24 cellular contexts compared by ENCODE assay signal in genomic region chr1:207031016-207031415, GRCh38. TPM values are rescaled to one million over a fixed set of nuclear protein-coding genes. Genes with fewer than 3 reads are reported as not detected.
DNase-seq lines count a peak whose midpoint lies in the region; ATAC-seq, FAIRE-seq and TF ChIP-seq lines count a peak whose summit lies in the region.
"Had no signal": no experiment of that assay in that cellular context is flagged by ENCODE, and none has a peak within 500 bp of the region (broad histone marks: within the 10 kb centered on the region; RNA-seq: fewer than 3 reads in every experiment).

No MANE protein-coding gene starts in this region.

- H3K27me3 Mint-ChIP-seq in neural progenitor cell (ENCODE audit: insufficient read depth, low read depth): peaks cover 6% of the 10 kb centered on the region

- H3F3A ChIP-seq in neural progenitor cell (ENCODE audit: low read depth): no peaks in the 10 kb centered on the region

- peak overlapping the region; percentile 97 for H3K27ac ChIP-seq in C4-2B
- no peak overlapping the region; the same call in 2 of the 3 replicates for H3K27ac ChIP-seq in K562 (ENCODE audit: extremely low read depth, low read depth, low read length)
- H3K27ac ChIP-seq in keratinocyte (ENCODE audit: control insufficient read depth, insufficient read depth, low read length): peak overlapping the region; percentile 99
- H3K27ac ChIP-seq in rectal smooth muscle tissue (ENCODE audit: low read depth, low read length): no peak overlapping the region
- H3K27ac ChIP-seq in neural progenitor cell: no peak overlapping the region
- H3K27ac ChIP-seq: adrenal gland, SK-N-MC had no signal

- CTCF ChIA-PET in K562 (lab: Yijun Ruan, JAX; ENCODE audit: low intra/inter-chr PET ratio): no interaction called here

- H3K9me1 ChIP-seq in K562 (ENCODE audit: control insufficient read depth, insufficient read depth, low read length): no peaks in the 10 kb centered on the region
- H3K9me1 ChIP-seq in keratinocyte (ENCODE audit: control insufficient read depth, extremely low read depth, insufficient read depth, low read length): no peaks in the 10 kb centered on the region

- no peak for FAIRE-seq in K562 (lab: Jason Lieb, UNC)
- FAIRE-seq in keratinocyte (lab: Jason Lieb, UNC): no peak

- ATAC-seq in K562 (no peak), HG02870 (IDR thresholded peaks at IDR 0.05; ENCODE audit: unreplicated experiment) (no peak), GM18909 (IDR thresholded peaks at IDR 0.05; ENCODE audit: poor library complexity, unreplicated experiment) (no peak)
- ATAC-seq: activated CD4-positive, alpha-beta T cell treated with anti-CD3 and anti-CD28 coated beads for 36 hours; Panc1 had no signal

- H3K27me3 ChIP-seq in K562 (ENCODE audit: control insufficient read depth in 2 of 2, insufficient read depth in 2 of 2, low read length in 2 of 2) (no peaks in the 10 kb centered on the region), keratinocyte (ENCODE audit: control insufficient read depth, extremely low read depth, insufficient read depth, low read length) (no peaks in the 10 kb centered on the region), rectal smooth muscle tissue (ENCODE audit: control insufficient read depth, insufficient read depth, low read length) (no peaks in the 10 kb centered on the region), neural progenitor cell (no peaks in the 10 kb centered on the region)
- H3K27me3 ChIP-seq: adrenal gland had no signal

- TF ChIP-seq CTCF in C4-2B (conservative IDR thresholded peaks at IDR 0.05) (no peak), K562 (IDR thresholded peaks at IDR 0.05 in 2 of 3, conservative IDR thresholded peaks at IDR 0.05 in 1 of 3; ENCODE audit: insufficient read depth in 2 of 3, low read depth in 1 of 3, low read length in 3 of 3) (no peak), keratinocyte (optimal IDR thresholded peaks at IDR 0.05 in 1 of 3, IDR thresholded peaks at IDR 0.05 in 1 of 3, conservative IDR thresholded peaks at IDR 0.05 in 1 of 3; ENCODE audit: extremely low read depth in 1 of 3, insufficient read depth in 2 of 3, low read length in 3 of 3) (no peak), neural progenitor cell (IDR thresholded peaks at IDR 0.05) (no peak)

- peaks cover 13 to 92% of the 10 kb centered on the region in 2 experiments for H3K4me1 ChIP-seq in K562 (replicated peaks in 1 of 2; ENCODE audit: control insufficient read depth in 2 of 2, insufficient read depth in 2 of 2, low read length in 2 of 2)
- peaks cover 76% of the 10 kb centered on the region for H3K4me1 ChIP-seq in keratinocyte (ENCODE audit: control insufficient read depth, extremely low read depth, insufficient read depth, low read length)
- no peaks in the 10 kb centered on the region for H3K4me1 ChIP-seq in rectal smooth muscle tissue (ENCODE audit: control insufficient read depth, insufficient read depth, low read length)
- H3K4me1 ChIP-seq in neural progenitor cell: peaks cover 18% of the 10 kb centered on the region

- no peak for TF ChIP-seq RAD21 in K562 (CRISPR knock-in tag; conservative IDR thresholded peaks at IDR 0.05 in 1 of 2, IDR thresholded peaks at IDR 0.05 in 1 of 2)

- H3K79me2 ChIP-seq in K562 (ENCODE audit: control insufficient read depth, insufficient read depth, low read length) (peaks cover 1% of the 10 kb centered on the region; the same call in 2 of the 3 replicates), keratinocyte (ENCODE audit: control insufficient read depth, insufficient read depth, low read length) (peaks cover 59% of the 10 kb centered on the region), neural progenitor cell (ENCODE audit: low read depth) (no peaks in the 10 kb centered on the region)

- H4K20me1 ChIP-seq in K562 (replicated peaks; ENCODE audit: control insufficient read depth, insufficient read depth, low read length) (no peaks in the 10 kb centered on the region), keratinocyte (ENCODE audit: control insufficient read depth, extremely low read depth, insufficient read depth, low read length) (no peaks in the 10 kb centered on the region), neural progenitor cell (ENCODE audit: low read depth) (no peaks in the 10 kb centered on the region)

- H3K9ac ChIP-seq in K562 (ENCODE audit: insufficient read depth in 1 of 2, low read depth in 2 of 2, low read length in 2 of 2): peak overlapping the region in 1 of 2 experiments; percentile 25; a peak in 2 of 4 replicates
- H3K9ac ChIP-seq in keratinocyte (ENCODE audit: control insufficient read depth, extremely low read depth, insufficient read depth, low read length): peak overlapping the region; percentile 93
- H3K9ac ChIP-seq in rectal smooth muscle tissue (ENCODE audit: low read length): no peak overlapping the region
- no peak overlapping the region for H3K9ac ChIP-seq in neural progenitor cell

- intact Hi-C loops in K562 (cut with micrococcal nuclease): no loop called here

- in situ Hi-C loops in K562 (cut with MboI): no loop called here

- H2AFZ ChIP-seq in K562 (ENCODE audit: low read depth, low read length): peak overlapping the region; percentile 61; the same call in 1 of the 2 replicates
- H2AFZ ChIP-seq in keratinocyte (ENCODE audit: control insufficient read depth, low read length): no peak overlapping the region
- no peak overlapping the region for H2AFZ ChIP-seq in neural progenitor cell (replicated peaks)

- TF ChIP-seq EP300 in K562 (IDR thresholded peaks at IDR 0.05; ENCODE audit: low read length): no peak

- no peak overlapping the region for H3K27ac Mint-ChIP-seq in neural progenitor cell
- H3K27ac Mint-ChIP-seq: activated CD4-positive, alpha-beta T cell treated with anti-CD3 and anti-CD28 coated beads for 36 hours; CD4-positive, CD25-positive, alpha-beta regulatory T cell had no signal

- no peaks in the 10 kb centered on the region for H3K36me3 Mint-ChIP-seq in neural progenitor cell
- H3K36me3 Mint-ChIP-seq: CD4-positive, CD25-positive, alpha-beta regulatory T cell had no signal

- no peaks in the 10 kb centered on the region for H3K36me3 ChIP-seq in K562 (ENCODE audit: control insufficient read depth, insufficient read depth, low read length)
- H3K36me3 ChIP-seq in keratinocyte (ENCODE audit: control insufficient read depth in 2 of 2, extremely low read depth in 1 of 2, insufficient read depth in 2 of 2, low read length in 2 of 2): peaks cover 2 to 30% of the 10 kb centered on the region in 2 experiments
- no peaks in the 10 kb centered on the region for H3K36me3 ChIP-seq in rectal smooth muscle tissue (ENCODE audit: control insufficient read depth, insufficient read depth, low read length)
- no peaks in the 10 kb centered on the region for H3K36me3 ChIP-seq in neural progenitor cell
- H3K36me3 ChIP-seq: adrenal gland had no signal

- no peak for TF ChIP-seq POLR2A in K562 (conservative IDR thresholded peaks at IDR 0.05)

- no peaks in the 10 kb centered on the region for H3K9me3 Mint-ChIP-seq in neural progenitor cell

- no peak overlapping the region for H3K4me3 Mint-ChIP-seq in neural progenitor cell
- H3K4me3 Mint-ChIP-seq: activated CD4-positive, alpha-beta T cell treated with anti-CD3 and anti-CD28 coated beads for 36 hours; CD4-positive, CD25-positive, alpha-beta regulatory T cell had no signal

- H3K4me1 Mint-ChIP-seq in neural progenitor cell: peaks cover 9% of the 10 kb centered on the region
- H3K4me1 Mint-ChIP-seq: activated CD4-positive, alpha-beta T cell treated with anti-CD3 and anti-CD28 coated beads for 36 hours; CD4-positive, CD25-positive, alpha-beta regulatory T cell had no signal

- H3K4me2 ChIP-seq in K562 (ENCODE audit: insufficient read depth, low read length) (peak overlapping the region; percentile 59), keratinocyte (ENCODE audit: control insufficient read depth, extremely low read depth, insufficient read depth, low read depth, low read length) (peak overlapping the region; percentile 98), neural progenitor cell (no peak overlapping the region)

- H3K4me3 ChIP-seq in K562: no peak overlapping the region
- H3K4me3 ChIP-seq in keratinocyte (ENCODE audit: control insufficient read depth in 2 of 3, extremely low read depth in 1 of 3, insufficient read depth in 2 of 3, low read depth in 1 of 3, low read length in 3 of 3): peak overlapping the region; percentile 70 to 94 (median 81)
- peak overlapping the region; percentile 38 for H3K4me3 ChIP-seq in rectal smooth muscle tissue (ENCODE audit: low read length)
- no peak overlapping the region for H3K4me3 ChIP-seq in neural progenitor cell
- H3K4me3 ChIP-seq: adrenal gland, SK-N-MC had no signal

- dilution Hi-C loops in keratinocyte (cut with MboI; ENCODE audit: extremely low pct_ligation_motif_present, low sequenced_read_pairs): no loop called here

- H3K9me3 ChIP-seq in K562 (replicated peaks; ENCODE audit: control insufficient read depth, insufficient read depth, low read depth, low read length) (no peaks in the 10 kb centered on the region), keratinocyte (ENCODE audit: control insufficient read depth, low read depth, low read length) (no peaks in the 10 kb centered on the region), neural progenitor cell (ENCODE audit: low read depth) (no peaks in the 10 kb centered on the region)
- H3K9me3 ChIP-seq: adrenal gland had no signal

- POLR2A ChIA-PET in K562 (lab: Yijun Ruan, JAX): interaction anchor here (0.5 to 9.0 kb wide), 6 partner anchors 11 to 803 kb away, joined by 3 to 104 read pairs (median 16); partner anchors contain the start of gene YOD1

- WGBS in K562 (ENCODE audit: insufficient coverage, low coverage, missing lambda C conversion rate): 9% methylated on average over 1 of the region's 1 CpG

- no peak for DNase-seq in K562 (ENCODE audit: extremely low read depth in 1 of 4, low spot score in 3 of 4)
- DNase-seq in keratinocyte (ENCODE audit: low read depth, low spot score): no peak
- no peak for DNase-seq in neural progenitor cell (ENCODE audit: low spot score)
- no peak for DNase-seq in GF-D8 (lab: John Stamatoyannopoulos, UW)
- DNase-seq: activated CD4-positive, alpha-beta T cell treated with anti-CD3 and anti-CD28 coated beads for 36 hours; activated effector memory CD4-positive, alpha-beta T cell treated with Interleukin-2 at 50 U/mL for 16 hours; adrenal gland; caudate nucleus; CD4-positive, CD25-positive, alpha-beta regulatory T cell; DND-41; effector CD4-positive, alpha-beta T cell; NCI-H1436; NCI-H2171 treated with DMSO at 0.1 percent for 48 hours; stimulated activated CD8-positive, alpha-beta memory T cell treated with anti-CD3 and anti-CD28 coated beads, Interleukin-4, amount 100 ng/mL, for 48 hours; substantia nigra; T1000 had no signal

- no TSS peak for BruUV-seq in K562 (replicated peaks; lab: Mats Ljungman, UMichigan)

RNA-seq across cellular contexts. Expression of gene C1orf116, which starts 1.5 kb away (rescaled TPM):
- 2.8 and 4.0 TPM in 2 replicates for total RNA-seq in K562 (2011; cell fraction: chromatin; rRNA removed; ENCODE audit: low replicate concordance)
- 2.5 and 3.0 TPM in 2 replicates for total RNA-seq in K562 (2011; cell fraction: nucleolus; rRNA removed)
- total RNA-seq in K562 (2011; cell fraction: nucleoplasm; rRNA removed): 3.1 and 3.4 TPM in 2 replicates
- total RNA-seq in K562 (2014; rRNA removed) (1.8 TPM in 2 replicates), K562 (2014; rRNA removed; fragmentation: Illumina TruSeq; extraction: Trizol) (0.80 and 0.95 TPM in 2 replicates), K562 (2015; rRNA removed; fragmentation: Illumina TruSeq; extraction: Trizol) (0.80 and 0.87 TPM in 2 replicates), K562 (2021) (2.6 and 2.7 TPM in 2 replicates), neural progenitor cell (ENCODE audit: low replicate concordance) (0.04 and 0.56 TPM in 2 replicates)
- polyA plus RNA-seq in K562 (2011; rRNA removed) (1.2 and 2.6 TPM in 2 replicates), K562 (2014; fragmentation: Illumina TruSeq; extraction: Trizol) (3.0 and 3.1 TPM in 2 replicates), K562 (2014; fragmentation: Nextera tagmentation; extraction: Ambion mirVana) (under 1 TPM; 0.62 to 0.69 TPM), K562 (2014; rRNA removed) (0.62 and 0.95 TPM in 2 replicates), keratinocyte (38.8 to 69.2 TPM (median 65.3 TPM) in 3 replicates)
- polyA plus RNA-seq in K562 (2011; cell fraction: cytosol; rRNA removed): 0.81 and 1.4 TPM in 2 replicates
- polyA plus RNA-seq in K562 (2011; cell fraction: nucleus; rRNA removed): 2.3 and 5.0 TPM in 2 replicates
- polyA plus RNA-seq in K562 (2012): 2.2 and 2.8 TPM in 2 replicates
- polyA minus RNA-seq in K562 (2011; rRNA and poly(A)+ RNA removed): 2.6 TPM in 2 replicates
- polyA minus RNA-seq in K562 (2011; cell fraction: cytosol; rRNA and poly(A)+ RNA removed): 2.4 and 2.5 TPM in 2 replicates
- 4.4 and 5.2 TPM in 2 replicates for polyA minus RNA-seq in K562 (2011; cell fraction: nucleus; rRNA and poly(A)+ RNA removed)
- polyA plus RNA-seq in keratinocyte (2011; ENCODE audit: low read depth): 55.5 TPM
- 46.7 and 49.2 TPM in 2 replicates for polyA plus RNA-seq in keratinocyte (2011; cell fraction: cytosol; rRNA removed)
- 136 and 166 TPM in 2 replicates for polyA plus RNA-seq in keratinocyte (2011; cell fraction: nucleus; rRNA removed)
- 89.2 and 97.4 TPM in 2 replicates for polyA plus RNA-seq in keratinocyte (2012; ENCODE audit: low replicate concordance)
- polyA minus RNA-seq in keratinocyte: 45.2 to 149 TPM (median 67.3 TPM) in 3 replicates
- polyA minus RNA-seq in keratinocyte (2011; cell fraction: cytosol; rRNA and poly(A)+ RNA removed): 29.2 TPM
- 65.2 and 94.2 TPM in 2 replicates for polyA minus RNA-seq in keratinocyte (2011; cell fraction: nucleus; rRNA and poly(A)+ RNA removed)
- total RNA-seq: H4, skeletal muscle tissue had no signal
- polyA plus RNA-seq: CD4-positive, CD25-positive, alpha-beta regulatory T cell had no signal

RNA-seq across cellular contexts. Expression of gene YOD1, which starts 20.0 kb away (rescaled TPM):
- total RNA-seq in K562 (2011; cell fraction: chromatin; rRNA removed; ENCODE audit: low replicate concordance): 25.7 and 74.5 TPM in 2 replicates
- total RNA-seq in K562 (2011; cell fraction: nucleolus; rRNA removed): 20.0 and 23.4 TPM in 2 replicates
- 50.4 and 82.5 TPM in 2 replicates for total RNA-seq in K562 (2011; cell fraction: nucleoplasm; rRNA removed)
- total RNA-seq in K562 (2014; rRNA removed) (47.5 and 49.8 TPM in 2 replicates), K562 (2014; rRNA removed; fragmentation: Illumina TruSeq; extraction: Trizol) (78.1 and 91.0 TPM in 2 replicates), K562 (2015; rRNA removed; fragmentation: Illumina TruSeq; extraction: Trizol) (51.8 and 56.0 TPM in 2 replicates), K562 (2021) (61.6 and 61.7 TPM in 2 replicates), neural progenitor cell (ENCODE audit: low replicate concordance) (17.7 and 27.0 TPM in 2 replicates)
- polyA plus RNA-seq in K562 (2011; rRNA removed) (38.8 and 46.9 TPM in 2 replicates), K562 (2014; fragmentation: Illumina TruSeq; extraction: Trizol) (43.9 and 46.5 TPM in 2 replicates), K562 (2014; fragmentation: Nextera tagmentation; extraction: Ambion mirVana) (10 to 100 TPM; 18.2 to 24.0 TPM), K562 (2014; rRNA removed) (27.9 and 28.7 TPM in 2 replicates), keratinocyte (3.2 to 5.2 TPM (median 3.4 TPM) in 3 replicates)
- 9.4 and 20.3 TPM in 2 replicates for polyA plus RNA-seq in K562 (2011; cell fraction: cytosol; rRNA removed)
- polyA plus RNA-seq in K562 (2011; cell fraction: nucleus; rRNA removed): 23.5 and 35.3 TPM in 2 replicates
- 19.8 and 21.4 TPM in 2 replicates for polyA plus RNA-seq in K562 (2012)
- 61.7 and 76.1 TPM in 2 replicates for polyA minus RNA-seq in K562 (2011; rRNA and poly(A)+ RNA removed)
- 33.8 and 43.8 TPM in 2 replicates for polyA minus RNA-seq in K562 (2011; cell fraction: cytosol; rRNA and poly(A)+ RNA removed)
- polyA minus RNA-seq in K562 (2011; cell fraction: nucleus; rRNA and poly(A)+ RNA removed): 50.4 and 102 TPM in 2 replicates
- 93.0 TPM for polyA plus RNA-seq in keratinocyte (2011; ENCODE audit: low read depth)
- 0.71 and 2.0 TPM in 2 replicates for polyA plus RNA-seq in keratinocyte (2011; cell fraction: cytosol; rRNA removed)
- 7.1 and 10.2 TPM in 2 replicates for polyA plus RNA-seq in keratinocyte (2011; cell fraction: nucleus; rRNA removed)
- 4.4 and 38.4 TPM in 2 replicates for polyA plus RNA-seq in keratinocyte (2012; ENCODE audit: low replicate concordance)
- 1.8 to 7.8 TPM (median 3.2 TPM) in 3 replicates for polyA minus RNA-seq in keratinocyte
- polyA minus RNA-seq in keratinocyte (2011; cell fraction: cytosol; rRNA and poly(A)+ RNA removed): 2.7 TPM
- 8.2 and 14.3 TPM in 2 replicates for polyA minus RNA-seq in keratinocyte (2011; cell fraction: nucleus; rRNA and poly(A)+ RNA removed)

RNA-seq across cellular contexts. Expression of gene PFKFB2, which starts 22.1 kb away (rescaled TPM):
- total RNA-seq in K562 (2011; cell fraction: chromatin; rRNA removed; ENCODE audit: low replicate concordance): 29.4 and 45.8 TPM in 2 replicates
- total RNA-seq in K562 (2011; cell fraction: nucleolus; rRNA removed): 18.0 and 21.1 TPM in 2 replicates
- 29.2 and 44.5 TPM in 2 replicates for total RNA-seq in K562 (2011; cell fraction: nucleoplasm; rRNA removed)
- 10.5 and 12.3 TPM in 2 replicates for total RNA-seq in K562 (2014; rRNA removed)
- total RNA-seq in K562 (2014; rRNA removed; fragmentation: Illumina TruSeq; extraction: Trizol): 21.9 and 26.2 TPM in 2 replicates
- total RNA-seq in K562 (2015; rRNA removed; fragmentation: Illumina TruSeq; extraction: Trizol): 17.3 and 17.8 TPM in 2 replicates
- total RNA-seq in K562 (2021): 20.4 and 22.9 TPM in 2 replicates
- 24.1 and 26.0 TPM in 2 replicates for polyA plus RNA-seq in K562 (2011; rRNA removed)
- polyA plus RNA-seq in K562 (2011; cell fraction: cytosol; rRNA removed): 7.4 and 16.5 TPM in 2 replicates
- 45.3 and 52.2 TPM in 2 replicates for polyA plus RNA-seq in K562 (2011; cell fraction: nucleus; rRNA removed)
- 11.2 and 14.1 TPM in 2 replicates for polyA plus RNA-seq in K562 (2012)
- 13.5 and 16.4 TPM in 2 replicates for polyA plus RNA-seq in K562 (2014; fragmentation: Illumina TruSeq; extraction: Trizol)
- polyA plus RNA-seq in K562 (2014; fragmentation: Nextera tagmentation; extraction: Ambion mirVana): 1 to 10 TPM; 6.9 to 7.6 TPM
- 11.7 and 11.9 TPM in 2 replicates for polyA plus RNA-seq in K562 (2014; rRNA removed)
- polyA minus RNA-seq in K562 (2011; rRNA and poly(A)+ RNA removed): 44.6 and 45.6 TPM in 2 replicates
- 11.7 and 14.3 TPM in 2 replicates for polyA minus RNA-seq in K562 (2011; cell fraction: cytosol; rRNA and poly(A)+ RNA removed)
- polyA minus RNA-seq in K562 (2011; cell fraction: nucleus; rRNA and poly(A)+ RNA removed): 18.3 and 29.3 TPM in 2 replicates
- 8.7 to 13.9 TPM (median 12.2 TPM) in 3 replicates for polyA plus RNA-seq in keratinocyte
- 36.2 TPM for polyA plus RNA-seq in keratinocyte (2011; ENCODE audit: low read depth)
- 7.0 and 10.5 TPM in 2 replicates for polyA plus RNA-seq in keratinocyte (2011; cell fraction: cytosol; rRNA removed)
- 22.4 and 25.8 TPM in 2 replicates for polyA plus RNA-seq in keratinocyte (2011; cell fraction: nucleus; rRNA removed)
- 9.1 and 34.8 TPM in 2 replicates for polyA plus RNA-seq in keratinocyte (2012; ENCODE audit: low replicate concordance)
- 8.6 to 27.5 TPM (median 25.9 TPM) in 3 replicates for polyA minus RNA-seq in keratinocyte
- 8.8 TPM for polyA minus RNA-seq in keratinocyte (2011; cell fraction: cytosol; rRNA and poly(A)+ RNA removed)
- 20.5 and 30.3 TPM in 2 replicates for polyA minus RNA-seq in keratinocyte (2011; cell fraction: nucleus; rRNA and poly(A)+ RNA removed)
- 6.0 and 10.0 TPM in 2 replicates for total RNA-seq in neural progenitor cell (ENCODE audit: low replicate concordance)

RNA-seq across cellular contexts. Expression of gene C4BPB, which starts 57.6 kb away (rescaled TPM):
- not detected in 2 replicates for total RNA-seq in K562 (2011; cell fraction: chromatin; rRNA removed; ENCODE audit: low replicate concordance)
- total RNA-seq in K562 (2011; cell fraction: nucleolus; rRNA removed): not detected in 2 replicates
- total RNA-seq in K562 (2011; cell fraction: nucleoplasm; rRNA removed): not detected in 2 replicates
- not detected in 2 replicates for total RNA-seq in K562 (2014; rRNA removed)
- total RNA-seq in K562 (2014; rRNA removed; fragmentation: Illumina TruSeq; extraction: Trizol): not detected in 2 replicates
- total RNA-seq in K562 (2015; rRNA removed; fragmentation: Illumina TruSeq; extraction: Trizol): not detected in 2 replicates
- total RNA-seq in K562 (2021): not detected in 2 replicates
- not detected in 2 replicates for polyA plus RNA-seq in K562 (2011; rRNA removed)
- 0.03 TPM in 1 of 2 replicates, not detected in the other for polyA plus RNA-seq in K562 (2011; cell fraction: cytosol; rRNA removed)
- not detected in 2 replicates for polyA plus RNA-seq in K562 (2011; cell fraction: nucleus; rRNA removed)
- not detected in 2 replicates for polyA plus RNA-seq in K562 (2012)
- not detected in 2 replicates for polyA plus RNA-seq in K562 (2014; fragmentation: Illumina TruSeq; extraction: Trizol)
- polyA plus RNA-seq in K562 (2014; fragmentation: Nextera tagmentation; extraction: Ambion mirVana): not detected
- polyA plus RNA-seq in K562 (2014; rRNA removed): not detected in 2 replicates
- polyA minus RNA-seq in K562 (2011; rRNA and poly(A)+ RNA removed): 0.12 TPM in 1 of 2 replicates, not detected in the other
- polyA minus RNA-seq in K562 (2011; cell fraction: cytosol; rRNA and poly(A)+ RNA removed): 2.3 and 3.0 TPM in 2 replicates
- polyA minus RNA-seq in K562 (2011; cell fraction: nucleus; rRNA and poly(A)+ RNA removed): 0.22 and 0.54 TPM in 2 replicates
- polyA plus RNA-seq in keratinocyte: not detected in 3 replicates
- polyA plus RNA-seq in keratinocyte (2011; ENCODE audit: low read depth): not detected
- polyA plus RNA-seq in keratinocyte (2011; cell fraction: cytosol; rRNA removed): not detected in 2 replicates
- not detected in 2 replicates for polyA plus RNA-seq in keratinocyte (2011; cell fraction: nucleus; rRNA removed)
- not detected in 2 replicates for polyA plus RNA-seq in keratinocyte (2012; ENCODE audit: low replicate concordance)
- polyA minus RNA-seq in keratinocyte: not detected in 3 replicates
- polyA minus RNA-seq in keratinocyte (2011; cell fraction: cytosol; rRNA and poly(A)+ RNA removed): 3.5 TPM
- 1.3 and 1.5 TPM in 2 replicates for polyA minus RNA-seq in keratinocyte (2011; cell fraction: nucleus; rRNA and poly(A)+ RNA removed)
- total RNA-seq in neural progenitor cell (ENCODE audit: low replicate concordance): not detected in 2 replicates
- total RNA-seq: H4, skeletal muscle tissue had no signal
- polyA plus RNA-seq: CD4-positive, CD25-positive, alpha-beta regulatory T cell had no signal

Comparison
In these comparisons a context has a peak if more than half of its experiments do, and no peak if none do; other contexts are left out.
1. H3K27ac ChIP-seq: peak in C4-2B (single experiment) and keratinocyte (single experiment); none in K562 (single experiment), rectal smooth muscle tissue (single experiment) and neural progenitor cell (single experiment).
2. H3K4me3 ChIP-seq: peak in keratinocyte (3 of 3) and rectal smooth muscle tissue (single experiment); none in K562 (single experiment) and neural progenitor cell (single experiment).